In genomic region chr3:190862209-190863118, GRCh38 we compare ENCODE assay signal across 8 cellular contexts. TPM values are rescaled to one million over a fixed set of nuclear protein-coding genes. Genes with fewer than 3 reads are reported as not detected.
DNase-seq lines count a peak whose midpoint lies in the region; ATAC-seq, FAIRE-seq and TF ChIP-seq lines count a peak whose summit lies in the region.

TSS of gene GMNC (minus strand) at chr3:190862694. CDS start at chr3:190862615, 79 bp downstream.

- in situ Hi-C loops in GM12878 (cut with MboI): no loop called here

- DNase-seq in AG08396 (ENCODE audit: low spot score): peak; percentile 80
- peak; percentile 76 for DNase-seq in RKO (ENCODE audit: low spot score)
- no peak for DNase-seq in GM12878 (ENCODE audit: low read depth, low spot score)
- DNase-seq in hepatocyte (ENCODE audit: low spot score): peak; percentile 89
- DNase-seq in psoas muscle: peak; percentile 84 to 92
- no peak for DNase-seq in UCSD-AML1 (lab: John Stamatoyannopoulos, UW; ENCODE audit: unreplicated experiment)

- H3K36me3 ChIP-seq in GM12878 (ENCODE audit: control insufficient read depth in 2 of 2, insufficient read depth in 2 of 2, low read length in 1 of 2) (no peaks in the 10 kb centered on the region), hepatocyte (replicated peaks; ENCODE audit: insufficient read depth, low read depth) (no peaks in the 10 kb centered on the region), psoas muscle (ENCODE audit: insufficient read depth in 1 of 2, low read depth in 1 of 2) (no peaks in the 10 kb centered on the region)

- no peak for TF ChIP-seq RAD21 in GM12878 (IDR thresholded peaks at IDR 0.05; ENCODE audit: insufficient read depth, low read depth, low read length)

- no peak within 1 kb of the TSS for H3K27ac ChIP-seq in GM12878 (ENCODE audit: control insufficient read depth, insufficient read depth)
- peak within 1 kb of the TSS; percentile 91 for H3K27ac ChIP-seq in hepatocyte
- H3K27ac ChIP-seq in psoas muscle: peak within 1 kb of the TSS; percentile 91

- TF ChIP-seq EP300 in GM12878 (IDR thresholded peaks at IDR 0.05; ENCODE audit: borderline replicate concordance in 1 of 2, control insufficient read depth in 1 of 2, low read depth in 2 of 2, low read length in 2 of 2): no peak

- SMC1A ChIA-PET in GM12878 (lab: Charles Lee; ENCODE audit: uncharacterized antibody, unreplicated experiment): interaction anchor here (0.6 kb wide), 1 partner anchor 210 kb away, joined by 3 read pairs; no protein-coding TSS in a partner anchor

- no peaks in the 10 kb centered on the region for H3K9me2 ChIP-seq in hepatocyte (replicated peaks; ENCODE audit: insufficient read depth)

- intact Hi-C loops in GM12878 (cut with micrococcal nuclease; ENCODE audit: unreplicated experiment) (no loop called here), psoas muscle (cut with DNase I) (no loop called here)

- no peak for TF ChIP-seq POLR2A in GM12878 (IDR thresholded peaks at IDR 0.05; ENCODE audit: low read depth, low read length)

- no peaks in the 10 kb centered on the region for H3K9me3 ChIP-seq in GM12878 (replicated peaks; ENCODE audit: control insufficient read depth, insufficient read depth, low read length)
- H3K9me3 ChIP-seq in hepatocyte (ENCODE audit: low read depth): no peaks in the 10 kb centered on the region
- no peaks in the 10 kb centered on the region for H3K9me3 ChIP-seq in psoas muscle

- no peaks in the 10 kb centered on the region for H4K20me1 ChIP-seq in GM12878 (ENCODE audit: control insufficient read depth, insufficient read depth)
- H4K20me1 ChIP-seq in hepatocyte (ENCODE audit: insufficient read depth, poor library complexity, severe bottlenecking): no peaks in the 10 kb centered on the region

- no peak within 1 kb of the TSS for H3K4me2 ChIP-seq in GM12878 (ENCODE audit: control insufficient read depth, insufficient read depth)
- H3K4me2 ChIP-seq in hepatocyte: peak within 1 kb of the TSS; percentile 76

- H3K4me3 ChIP-seq in GM12878 (no peak within 1 kb of the TSS), hepatocyte (peak within 1 kb of the TSS; percentile 32), psoas muscle (peak within 1 kb of the TSS; percentile 87)

- CTCF ChIA-PET in GM12878 (lab: Yijun Ruan, JAX): interaction anchor here (0.7 to 1.6 kb wide), 2 partner anchors 19 to 22 kb away, joined by 3 to 4 read pairs; no protein-coding TSS in a partner anchor

- no peaks in the 10 kb centered on the region for H3K4me1 ChIP-seq in GM12878 (ENCODE audit: control insufficient read depth, insufficient read depth, low read length)
- H3K4me1 ChIP-seq in hepatocyte (ENCODE audit: insufficient read depth): peaks cover 5% of the 10 kb centered on the region
- no peaks in the 10 kb centered on the region for H3K4me1 ChIP-seq in psoas muscle

- no peak within 1 kb of the TSS for H2AFZ ChIP-seq in GM12878 (ENCODE audit: control insufficient read depth, low read depth, low read length)
- H2AFZ ChIP-seq in hepatocyte: peak within 1 kb of the TSS; percentile 88

- no TSS peak for BruUV-seq in GM12878 (replicated peaks; lab: Mats Ljungman, UMichigan)

- H3K27me3 ChIP-seq in GM12878 (replicated peaks in 1 of 2; ENCODE audit: control insufficient read depth in 2 of 2, insufficient read depth in 2 of 2, low read length in 1 of 2): peaks cover 5% of the 10 kb centered on the region in 2 experiments
- peaks cover 9% of the 10 kb centered on the region for H3K27me3 ChIP-seq in hepatocyte
- no peaks in the 10 kb centered on the region for H3K27me3 ChIP-seq in psoas muscle (ENCODE audit: insufficient read depth in 3 of 3, low read length in 2 of 3)

- H3K79me2 ChIP-seq in GM12878 (ENCODE audit: control insufficient read depth, insufficient read depth, low read length) (no peaks in the 10 kb centered on the region), hepatocyte (no peaks in the 10 kb centered on the region)

- H3K9ac ChIP-seq in GM12878 (ENCODE audit: control insufficient read depth, insufficient read depth, low read length): no peak within 1 kb of the TSS

- POLR2A ChIA-PET in GM12878 (lab: Charles Lee): no interaction called here

- no peak for FAIRE-seq in GM12878 (lab: Jason Lieb, UNC)

- ATAC-seq in GM18867 (IDR thresholded peaks at IDR 0.05; ENCODE audit: unreplicated experiment) (peak; percentile 46), HG03066 (IDR thresholded peaks at IDR 0.05; ENCODE audit: low read depth, unreplicated experiment) (peak; percentile 65), GM12878 (peak; percentile 91), psoas muscle (peak; percentile 98 to 99 (median 99))

- RAD21 ChIA-PET in GM12878 (lab: Charles Lee; ENCODE audit: unreplicated experiment): no interaction called here

- TF ChIP-seq CTCF in GM12878 (IDR thresholded peaks at IDR 0.05 in 2 of 3, conservative IDR thresholded peaks at IDR 0.05 in 1 of 3; ENCODE audit: control insufficient read depth in 2 of 3, extremely low read depth in 1 of 3, insufficient read depth in 1 of 3, low read depth in 3 of 3, low read length in 3 of 3) (no peak), hepatocyte (IDR thresholded peaks at IDR 0.05; ENCODE audit: poor library complexity) (no peak), psoas muscle (IDR thresholded peaks at IDR 0.05) (no peak)

- 9% methylated on average over 50 of the region's 58 CpGs for WGBS in GM12878 (ENCODE audit: insufficient coverage, insufficient replicate concordance, low lambda C conversion rate, missing lambda C conversion rate)
- 2% methylated on average over 42 of the region's 58 CpGs for WGBS in hepatocyte (ENCODE audit: low lambda C conversion rate, missing lambda C conversion rate)
- 3 to 4% (median 3%) methylated on average over 52 to 58 of the region's 58 CpGs for WGBS in psoas muscle, 3 donors

TF ChIP-seq in GM12878, 131 proteins besides CTCF, POLR2A, EP300 and RAD21:
- TF ChIP-seq SUPT20H (IDR thresholded peaks at IDR 0.05; ENCODE audit: borderline replicate concordance, control insufficient read depth, low read depth, low read length) (no peak), IRF5 (IDR thresholded peaks at IDR 0.05; ENCODE audit: borderline replicate concordance) (no peak), RFX5 (IDR thresholded peaks at IDR 0.05; ENCODE audit: low read depth, low read length) (0 out of 2 replicates have a peak, but pooled peaks have one; percentile 57)

RNA-seq across cellular contexts. Expression of gene GMNC, which starts in this region (rescaled TPM):
- not detected in 2 replicates for total RNA-seq in GM12878 (2013; cell fraction: nucleolus; rRNA removed)
- not detected in 2 replicates for total RNA-seq in GM12878 (2014; rRNA removed)
- not detected in 2 replicates for total RNA-seq in GM12878 (2014; rRNA removed; fragmentation: Illumina TruSeq; extraction: Trizol)
- not detected in 2 replicates for total RNA-seq in GM12878 (2021)
- not detected for polyA plus RNA-seq in GM12878 (2011; ENCODE audit: low read depth)
- polyA plus RNA-seq in GM12878 (2011; rRNA removed): not detected in 2 replicates
- polyA plus RNA-seq in GM12878 (2011; cell fraction: cytosol; rRNA removed): not detected in 2 replicates
- polyA plus RNA-seq in GM12878 (2011; cell fraction: nucleus; rRNA removed): not detected in 2 replicates
- not detected in 2 replicates for polyA plus RNA-seq in GM12878 (2012)
- polyA plus RNA-seq in GM12878 (2014; fragmentation: Illumina TruSeq; extraction: Trizol): not detected in 2 replicates
- not detected for polyA plus RNA-seq in GM12878 (2014; fragmentation: Nextera tagmentation; extraction: Ambion mirVana)
- polyA plus RNA-seq in GM12878 (2014; rRNA removed): not detected in 2 replicates
- polyA plus RNA-seq in GM12878 (2016; fragmentation: Nextera tagmentation; extraction: Ambion mirVana): not detected
- not detected in 2 replicates for polyA minus RNA-seq in GM12878 (2011; rRNA and poly(A)+ RNA removed)
- not detected in 2 replicates for polyA minus RNA-seq in GM12878 (2011; cell fraction: cytosol; rRNA and poly(A)+ RNA removed)
- polyA minus RNA-seq in GM12878 (2011; cell fraction: nucleus; rRNA and poly(A)+ RNA removed): not detected in 2 replicates
- total RNA-seq in hepatocyte: 0.90 and 1.0 TPM in 2 replicates
- polyA plus RNA-seq in hepatocyte: 0.28 and 0.86 TPM in 2 replicates
- under 1 TPM in 2 of 4 donors, not detected in 2; 0.20 to 0.29 TPM for total RNA-seq in psoas muscle
- under 1 TPM in 2 of 3 donors, not detected in 1; 0.03 to 0.30 TPM for polyA plus RNA-seq in psoas muscle

Comparison
In these comparisons a context has a peak if more than half of its experiments do, and no peak if none do; other contexts are left out.
1. Peak in ATAC-seq in GM12878; RNA of the gene not detected or under 1 TPM.
2. Peak in DNase-seq, ATAC-seq, H3K4me3 ChIP-seq and H3K27ac ChIP-seq in psoas muscle; RNA of the gene not detected or under 1 TPM.
3. DNase-seq: peak in AG08396 (single experiment), RKO (single experiment) and hepatocyte (single experiment); none in GM12878 (single experiment) and UCSD-AML1 (single experiment).
4. ATAC-seq: peak in every context shown above with its lines; median percentile 99 in psoas muscle; 91 in GM12878; 65 in HG03066; 46 in GM18867.